28 cellular contexts compared by ENCODE assay signal in genomic region chr13:62631124-62631523, GRCh38.
DNase-seq lines count a peak whose midpoint lies in the region; ATAC-seq and TF ChIP-seq lines count a peak whose summit lies in the region.
"Had no signal": no experiment of that assay in that cellular context is flagged by ENCODE, and none has a peak within 500 bp of the region (broad histone marks: within the 10 kb centered on the region; RNA-seq: fewer than 3 reads in every experiment).

No MANE protein-coding gene starts in this region.

- H3K36me3 ChIP-seq in neural cell (ENCODE audit: insufficient read depth, low read length), result no peaks in the 10 kb centered on the region
- H3K36me3 ChIP-seq: BE2C; BLaER1; BLaER1 treated with 17β-estradiol and CSF1 and Interleukin-3, amounts not matched to agents 10 nM and 100 nM had no signal

- H3K27me3 ChIP-seq in neural cell (ENCODE audit: insufficient read depth, low read depth, low read length), result no peaks in the 10 kb centered on the region
- H3K27me3 ChIP-seq: BE2C; BLaER1; BLaER1 treated with 17β-estradiol and CSF1 and Interleukin-3, amounts not matched to agents 10 nM and 100 nM had no signal

- no peak for TF ChIP-seq CTCF in neural cell (IDR thresholded peaks at IDR 0.05; ENCODE audit: poor library complexity, severe bottlenecking)

- H4K20me1 ChIP-seq in neural cell (ENCODE audit: insufficient read depth), result no peaks in the 10 kb centered on the region
- H4K20me1 ChIP-seq: BLaER1; BLaER1 treated with 17β-estradiol and CSF1 and Interleukin-3, amounts not matched to agents 10 nM and 100 nM had no signal

- H3K4me3 ChIP-seq in neural cell (ENCODE audit: low read length), result no peak overlapping the region
- H3K4me3 ChIP-seq: A549; BLaER1; BLaER1 treated with 17β-estradiol and CSF1 and Interleukin-3, amounts not matched to agents 10 nM and 100 nM had no signal

- H3K9ac ChIP-seq in neural cell (ENCODE audit: low read length), result no peak overlapping the region
- H3K9ac ChIP-seq: BLaER1; BLaER1 treated with 17β-estradiol and CSF1 and Interleukin-3, amounts not matched to agents 10 nM and 100 nM had no signal

- H3K79me2 ChIP-seq in neural cell (replicated peaks; ENCODE audit: insufficient read depth, low read length), result no peaks in the 10 kb centered on the region

- TF ChIP-seq RAD21 in neural cell (conservative IDR thresholded peaks at IDR 0.05), result no peak

- no peaks in the 10 kb centered on the region for H3K9me2 ChIP-seq in neural cell (ENCODE audit: insufficient read depth, low read length)

- no peaks in the 10 kb centered on the region for H3F3A ChIP-seq in neural cell (ENCODE audit: insufficient read depth, low read length, poor library complexity, severe bottlenecking)

- CTCF ChIA-PET in HEK293T (lab: Yijun Ruan, JAX), result no interaction called here

- no peak for DNase-seq in HEK293T (ENCODE audit: extremely low spot score)
- DNase-seq: 8988T; ACHN; AML-193; BE2C; C1 segment of cervical spinal cord; Caco-2; Calu3; CD4-positive, alpha-beta memory T cell; CD4-positive, alpha-beta T cell; CD4-positive, CD25-positive, alpha-beta regulatory T cell; CD8-positive, alpha-beta memory T cell; CD8-positive, alpha-beta T cell; COR-L47; DMS 273 treated with DMSO at 0.1 percent for 48 hours; DMS153; DMS53; DMS79; DMS79 treated with DMSO at 0.1 percent for 48 hours; DND-41; EL had no signal

- POLR2A ChIA-PET in HEK293T (lab: Yijun Ruan, JAX), result no interaction called here

- H2AFZ ChIP-seq in neural cell (ENCODE audit: low read depth, low read length), result no peak overlapping the region

- no peak overlapping the region for H3K4me2 ChIP-seq in neural cell (ENCODE audit: low read length)
- H3K4me2 ChIP-seq: A549; BLaER1; BLaER1 treated with 17β-estradiol and CSF1 and Interleukin-3, amounts not matched to agents 10 nM and 100 nM had no signal

- no peak overlapping the region for H3K27ac ChIP-seq in neural cell (ENCODE audit: low read length)
- H3K27ac ChIP-seq: A549; BLaER1; BLaER1 treated with 17β-estradiol and CSF1 and Interleukin-3, amounts not matched to agents 10 nM and 100 nM; C4-2B had no signal

- no peaks in the 10 kb centered on the region for H3K9me3 ChIP-seq in neural cell (ENCODE audit: low read length)
- H3K9me3 ChIP-seq: A549; BE2C; BLaER1; BLaER1 treated with 17β-estradiol and CSF1 and Interleukin-3, amounts not matched to agents 10 nM and 100 nM; Caco-2 had no signal

- peak; percentile 92 for TF ChIP-seq EP300 in neural cell (conservative IDR thresholded peaks at IDR 0.05; ENCODE audit: poor library complexity, severe bottlenecking)

- no peak for ATAC-seq in HG02678 (IDR thresholded peaks at IDR 0.05; ENCODE audit: unreplicated experiment)
- ATAC-seq in GM18861 (IDR thresholded peaks at IDR 0.05; ENCODE audit: unreplicated experiment), result no peak
- ATAC-seq: A549; CD8-positive, alpha-beta T cell had no signal

TF ChIP-seq in HEK293T, 16 proteins besides CTCF, POLR2A, EP300 and RAD21:
- no peak for TF ChIP-seq HDGF (IDR thresholded peaks at IDR 0.05; ENCODE audit: borderline replicate concordance)
- TF ChIP-seq PKNOX1 (IDR thresholded peaks at IDR 0.05), result 0 out of 2 replicates have a peak, but pooled peaks have one; percentile 8
- no peak for TF ChIP-seq TARDBP (IDR thresholded peaks at IDR 0.05)
- TF ChIP-seq FOXA1 (IDR thresholded peaks at IDR 0.05), result no peak
- no peak for TF ChIP-seq L3MBTL2 (conservative IDR thresholded peaks at IDR 0.05)
- no peak for TF ChIP-seq SP1 (IDR thresholded peaks at IDR 0.05)

TF ChIP-seq in neural cell, 6 proteins besides CTCF, POLR2A, EP300 and RAD21:
- no peak for TF ChIP-seq TAF1 (IDR thresholded peaks at IDR 0.05; ENCODE audit: low read depth)
- TF ChIP-seq EZH2 (IDR thresholded peaks at IDR 0.05; ENCODE audit: borderline replicate concordance, insufficient read depth, low read length, poor library complexity, severe bottlenecking), result no peak
- peak; percentile 69 for TF ChIP-seq POLR2AphosphoS5 (IDR thresholded peaks at IDR 0.05)
